ENCODE assay signal across 19 cellular contexts in genomic region chr3:180265551-180265950, GRCh38.
DNase-seq lines count a peak whose midpoint lies in the region; ATAC-seq and TF ChIP-seq lines count a peak whose summit lies in the region.
"Had no signal": no experiment of that assay in that cellular context is flagged by ENCODE, and none has a peak within 500 bp of the region (broad histone marks: within the 10 kb centered on the region; RNA-seq: fewer than 3 reads in every experiment).

No MANE protein-coding gene starts in this region.

- H3K27ac ChIP-seq in CD8-positive, alpha-beta memory T cell (ENCODE audit: low read depth, low read length) = no peak overlapping the region
- H3K27ac ChIP-seq: cardiac muscle cell, HL-60, neural progenitor cell, right atrium auricular region, stomach had no signal

- peak overlapping the region; percentile 77 for H3K27ac Mint-ChIP-seq in HFFc6
- no peak overlapping the region for H3K27ac Mint-ChIP-seq in activated CD8-positive, alpha-beta T cell treated with anti-CD3 and anti-CD28 coated beads, Interleukin-2, amount 10 ng/mL, durations not matched to agents 7 days and 5 days
- peak overlapping the region in 1 of 8 donors; percentile 9 for H3K27ac Mint-ChIP-seq in CD8-positive, alpha-beta memory T cell
- H3K27ac Mint-ChIP-seq: activated naive CD8-positive, alpha-beta T cell; neural progenitor cell had no signal

- peaks cover 52% of the 10 kb centered on the region for H3K4me1 Mint-ChIP-seq in HFFc6 (ENCODE audit: low read depth)
- H3K4me1 Mint-ChIP-seq in activated CD8-positive, alpha-beta T cell treated with anti-CD3 and anti-CD28 coated beads, Interleukin-2, amount 10 ng/mL, durations not matched to agents 7 days and 5 days (ENCODE audit: low read depth) = peaks cover 17% of the 10 kb centered on the region
- peaks cover 15 to 32% (median 29%) of the 10 kb centered on the region in 3 donors for H3K4me1 Mint-ChIP-seq in CD8-positive, alpha-beta memory T cell
- H3K4me1 Mint-ChIP-seq: neural progenitor cell had no signal

- no peaks in the 10 kb centered on the region for H3K36me3 ChIP-seq in adipocyte (ENCODE audit: control insufficient read depth, insufficient read depth, low read length, severe bottlenecking)
- no peaks in the 10 kb centered on the region for H3K36me3 ChIP-seq in CD8-positive, alpha-beta memory T cell (ENCODE audit: insufficient read depth, low read length)
- H3K36me3 ChIP-seq: cardiac muscle cell, neural progenitor cell, right atrium auricular region, stomach had no signal

- H3K4me1 ChIP-seq in adipocyte (ENCODE audit: control insufficient read depth, insufficient read depth, low read length) = peaks cover 9% of the 10 kb centered on the region
- H3K4me1 ChIP-seq in CD8-positive, alpha-beta memory T cell (ENCODE audit: insufficient read depth, low read length) = no peaks in the 10 kb centered on the region
- H3K4me1 ChIP-seq: neural progenitor cell, right atrium auricular region, stomach had no signal

- H3K27me3 ChIP-seq in adipocyte (replicated peaks; ENCODE audit: control insufficient read depth, insufficient read depth, low read length) = no peaks in the 10 kb centered on the region
- H3K27me3 ChIP-seq in CD8-positive, alpha-beta memory T cell (ENCODE audit: insufficient read depth, low read length, poor library complexity, severe bottlenecking) = no peaks in the 10 kb centered on the region
- H3K27me3 ChIP-seq: cardiac muscle cell, neural progenitor cell, right atrium auricular region, stomach had no signal

- peak; percentile 59 for DNase-seq in AG04449 (ENCODE audit: low read depth, low spot score)
- DNase-seq in HFFc6 = peak; percentile 78
- DNase-seq in adipocyte (ENCODE audit: low read depth) = peak; percentile 18
- DNase-seq in fibroblast of villous mesenchyme (ENCODE audit: low read depth) = peak; percentile 16
- DNase-seq in NCI-H1417 (lab: John Stamatoyannopoulos, UW) = no peak
- DNase-seq in activated CD8-positive, alpha-beta T cell treated with anti-CD3 and anti-CD28 coated beads, Interleukin-2, amount 10 ng/mL, durations not matched to agents 7 days and 5 days = no peak
- no peak for DNase-seq in CD8-positive, alpha-beta memory T cell
- DNase-seq: activated T-cell treated with anti-CD3 and anti-CD28 coated beads, Interleukin-2, amount 50 U/mL, for 4 hours; effector memory CD4-positive, alpha-beta T cell; KBM-7; left cardiac atrium; midbrain; stomach had no signal

- H3K27me3 Mint-ChIP-seq in HFFc6 (ENCODE audit: insufficient read depth) = no peaks in the 10 kb centered on the region
- no peaks in the 10 kb centered on the region for H3K27me3 Mint-ChIP-seq in activated CD8-positive, alpha-beta T cell treated with anti-CD3 and anti-CD28 coated beads, Interleukin-2, amount 10 ng/mL, durations not matched to agents 7 days and 5 days (ENCODE audit: low read depth)
- H3K27me3 Mint-ChIP-seq in CD8-positive, alpha-beta memory T cell = no peaks in the 10 kb centered on the region
- H3K27me3 Mint-ChIP-seq: activated naive CD8-positive, alpha-beta T cell had no signal

- H3K9me3 Mint-ChIP-seq in HFFc6 = peaks cover 21% of the 10 kb centered on the region
- peaks cover 10% of the 10 kb centered on the region for H3K9me3 Mint-ChIP-seq in activated CD8-positive, alpha-beta T cell treated with anti-CD3 and anti-CD28 coated beads, Interleukin-2, amount 10 ng/mL, durations not matched to agents 7 days and 5 days (ENCODE audit: insufficient read depth)
- peaks cover 8 to 21% (median 16%) of the 10 kb centered on the region in 5 donors for H3K9me3 Mint-ChIP-seq in CD8-positive, alpha-beta memory T cell

- peaks cover 9% of the 10 kb centered on the region for H3K9me3 ChIP-seq in adipocyte (ENCODE audit: control insufficient read depth, low read length)
- no peaks in the 10 kb centered on the region for H3K9me3 ChIP-seq in CD8-positive, alpha-beta memory T cell (ENCODE audit: low read length)

- POLR2A ChIA-PET in AG04449 (lab: Yijun Ruan, JAX) = no interaction called here
- POLR2A ChIA-PET in activated CD8-positive, alpha-beta T cell treated with anti-CD3 and anti-CD28 coated beads, Interleukin-2, amount 10 ng/mL, durations not matched to agents 7 days and 5 days (lab: Charles Lee) = no interaction called here
- POLR2A ChIA-PET in CD8-positive, alpha-beta memory T cell (lab: Charles Lee) = no interaction called here

- peaks cover 17% of the 10 kb centered on the region for H3K36me3 Mint-ChIP-seq in HFFc6 (ENCODE audit: low read depth)
- H3K36me3 Mint-ChIP-seq in activated CD8-positive, alpha-beta T cell treated with anti-CD3 and anti-CD28 coated beads, Interleukin-2, amount 10 ng/mL, durations not matched to agents 7 days and 5 days (ENCODE audit: low read depth) = no peaks in the 10 kb centered on the region
- no peaks in the 10 kb centered on the region for H3K36me3 Mint-ChIP-seq in CD8-positive, alpha-beta memory T cell
- H3K36me3 Mint-ChIP-seq: activated naive CD8-positive, alpha-beta T cell; neural progenitor cell had no signal

- no peak for ATAC-seq in GM21825 (IDR thresholded peaks at IDR 0.05; ENCODE audit: unreplicated experiment)
- ATAC-seq in activated CD8-positive, alpha-beta T cell treated with anti-CD3 and anti-CD28 coated beads, Interleukin-2, amount 10 ng/mL, durations not matched to agents 7 days and 5 days = no peak
- ATAC-seq: activated T-cell treated with anti-CD3 and anti-CD28 coated beads, Interleukin-2, amount 50 U/mL, for 4 hours had no signal

- H3K4me3 ChIP-seq in AG04449 (ENCODE audit: low read depth, low read length) (no peak overlapping the region), adipocyte (ENCODE audit: low read length) (no peak overlapping the region), fibroblast of villous mesenchyme (ENCODE audit: low read depth, low read length) (no peak overlapping the region)
- H3K4me3 ChIP-seq in CD8-positive, alpha-beta memory T cell (ENCODE audit: low read length) = no peak overlapping the region
- H3K4me3 ChIP-seq: cardiac muscle cell, neural progenitor cell, right atrium auricular region, stomach had no signal

- H3K4me3 Mint-ChIP-seq in HFFc6 = peak overlapping the region; percentile 71
- no peak overlapping the region for H3K4me3 Mint-ChIP-seq in activated CD8-positive, alpha-beta T cell treated with anti-CD3 and anti-CD28 coated beads, Interleukin-2, amount 10 ng/mL, durations not matched to agents 7 days and 5 days
- peak overlapping the region in 2 of 7 donors; percentile 24 for H3K4me3 Mint-ChIP-seq in CD8-positive, alpha-beta memory T cell
- H3K4me3 Mint-ChIP-seq: activated naive CD8-positive, alpha-beta T cell; activated T-cell treated with anti-CD3 and anti-CD28 coated beads, Interleukin-2, amount 50 U/mL, for 4 hours; neural progenitor cell had no signal

- no peak overlapping the region for H3K9ac ChIP-seq in adipocyte (ENCODE audit: low read length)
- H3K9ac ChIP-seq: neural progenitor cell had no signal

- TF ChIP-seq CTCF in AG04449 (IDR thresholded peaks at IDR 0.05; ENCODE audit: insufficient read depth, low read length, missing control alignments) (no peak), HFFc6 (IDR thresholded peaks at IDR 0.05) (no peak), fibroblast of villous mesenchyme (IDR thresholded peaks at IDR 0.05; ENCODE audit: insufficient read depth, low read depth, low read length) (no peak)

- CTCF ChIA-PET in AG04449 (lab: Yijun Ruan, JAX) = no interaction called here
- CTCF ChIA-PET in activated CD8-positive, alpha-beta T cell treated with anti-CD3 and anti-CD28 coated beads, Interleukin-2, amount 10 ng/mL, durations not matched to agents 7 days and 5 days (lab: Charles Lee) = no interaction called here
- CTCF ChIA-PET in CD8-positive, alpha-beta memory T cell (lab: Charles Lee) = no interaction called here

Comparison
In these comparisons a context has a peak if more than half of its experiments do, and no peak if none do; other contexts are left out.
1. DNase-seq: peak in AG04449 (single experiment), HFFc6 (single experiment), adipocyte (single experiment) and fibroblast of villous mesenchyme (single experiment); none in NCI-H1417 (0 of 3), activated CD8-positive, alpha-beta T cell treated with anti-CD3 and anti-CD28 coated beads, Interleukin-2, amount 10 ng/mL, durations not matched to agents 7 days and 5 days (single experiment) and CD8-positive, alpha-beta memory T cell (0 of 5).